In the genomic region with DNA sequence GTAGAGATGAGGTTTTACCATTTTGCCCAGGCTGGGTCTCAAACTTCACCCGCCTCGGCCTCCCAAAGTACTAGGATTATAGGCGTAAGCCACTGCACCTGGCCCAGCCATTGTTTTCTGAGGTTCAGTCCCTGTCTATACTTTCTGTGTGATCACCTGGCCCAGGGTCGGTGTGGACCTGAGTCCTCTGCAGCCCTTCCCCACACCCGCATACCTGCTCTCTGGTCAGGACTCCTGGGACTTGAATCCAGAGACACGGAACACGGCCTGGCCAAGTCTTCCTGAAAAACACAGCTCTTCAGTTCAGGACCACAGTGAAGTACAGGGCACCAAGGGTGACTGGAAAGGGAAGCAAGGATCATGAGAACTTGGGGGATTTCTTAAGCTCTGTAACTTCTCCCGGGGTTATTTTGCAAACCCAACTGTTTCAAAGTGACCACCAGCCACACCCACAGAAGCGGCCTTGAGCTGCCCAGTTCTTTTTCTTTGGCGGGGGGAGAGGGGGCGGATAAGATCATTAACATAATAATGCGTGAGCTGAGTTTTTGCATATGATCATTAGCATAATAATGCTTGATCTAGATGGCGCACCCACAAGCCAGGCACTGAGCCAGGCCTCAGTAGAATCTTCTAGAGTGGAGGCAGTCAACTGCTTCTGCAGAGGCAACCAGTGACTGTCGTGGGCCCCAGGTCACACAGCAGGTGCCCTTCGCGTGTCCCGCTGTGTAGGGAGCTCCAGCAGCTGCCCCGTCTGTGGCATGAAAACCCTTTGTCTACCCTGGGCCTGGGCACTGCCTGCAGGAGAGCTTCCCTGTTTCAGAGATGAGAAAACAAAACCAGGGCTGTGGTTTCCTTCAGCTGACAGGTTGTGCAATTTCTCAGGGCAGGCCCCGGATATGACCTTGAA, we compare ENCODE assay signal across 8 cellular contexts. TPM values are rescaled to one million over a fixed set of nuclear protein-coding genes. Genes with fewer than 3 reads are reported as not detected.
DNase-seq lines count a peak whose midpoint lies in the region; ATAC-seq and TF ChIP-seq lines count a peak whose summit lies in the region.

No MANE protein-coding gene starts in this region.

- H3K27ac ChIP-seq in CD4-positive, alpha-beta memory T cell (ENCODE audit: low read depth, low read length): peak overlapping the region; percentile 78
- peak overlapping the region; percentile 81 for H3K27ac ChIP-seq in naive thymus-derived CD4-positive, alpha-beta T cell (ENCODE audit: low read depth, low read length)
- H3K27ac ChIP-seq in transverse colon: peak overlapping the region; percentile 91 to 97 (median 96)

- peaks cover 0 to 3% (median 0%) of the 10 kb centered on the region in 8 donors for H3K9me3 Mint-ChIP-seq in CD4-positive, alpha-beta memory T cell
- H3K9me3 Mint-ChIP-seq in activated CD4-positive, alpha-beta T cell treated with anti-CD3 and anti-CD28 coated beads for 36 hours (ENCODE audit: low read depth): no peaks in the 10 kb centered on the region
- no peaks in the 10 kb centered on the region for H3K9me3 Mint-ChIP-seq in effector memory CD8-positive, alpha-beta T cell
- H3K9me3 Mint-ChIP-seq in naive thymus-derived CD4-positive, alpha-beta T cell: no peaks in the 10 kb centered on the region

- no peaks in the 10 kb centered on the region for H3K27me3 ChIP-seq in CD4-positive, alpha-beta memory T cell (ENCODE audit: insufficient read depth, low read length)
- no peaks in the 10 kb centered on the region for H3K27me3 ChIP-seq in naive thymus-derived CD4-positive, alpha-beta T cell (ENCODE audit: control insufficient read depth in 2 of 2, insufficient read depth in 2 of 2, low read length in 2 of 2)
- H3K27me3 ChIP-seq in transverse colon: no peaks in the 10 kb centered on the region

- CTCF ChIA-PET in CD4-positive, alpha-beta memory T cell (lab: Charles Lee; ENCODE audit: partially characterized antibody): interaction anchor here (0.7 to 2.1 kb wide), 8 partner anchors 13 to 130 kb away, joined by 3 to 15 read pairs (median 4); no protein-coding TSS in a partner anchor
- CTCF ChIA-PET in activated CD4-positive, alpha-beta T cell treated with anti-CD3 and anti-CD28 coated beads for 36 hours (lab: Charles Lee): interaction anchor here (0.6 to 2.3 kb wide), 6 partner anchors 9 to 128 kb away, joined by 3 to 13 read pairs (median 4); no protein-coding TSS in a partner anchor
- CTCF ChIA-PET in naive thymus-derived CD4-positive, alpha-beta T cell (lab: Charles Lee): interaction anchor here (0.6 to 2.4 kb wide), 6 partner anchors 14 to 129 kb away, joined by 3 to 8 read pairs (median 4); no protein-coding TSS in a partner anchor

- ATAC-seq in GM19372 (IDR thresholded peaks at IDR 0.05; ENCODE audit: low read depth, unreplicated experiment) (peak; percentile 27), HG03442 (IDR thresholded peaks at IDR 0.05; ENCODE audit: unreplicated experiment) (no peak)
- ATAC-seq in activated CD4-positive, alpha-beta T cell treated with anti-CD3 and anti-CD28 coated beads for 36 hours: peak; percentile 57
- ATAC-seq in effector memory CD8-positive, alpha-beta T cell (replicated peaks): peak; percentile 61
- peak; percentile 61 for ATAC-seq in naive thymus-derived CD4-positive, alpha-beta T cell

- H3K27me3 Mint-ChIP-seq in CD4-positive, alpha-beta memory T cell: no peaks in the 10 kb centered on the region
- H3K27me3 Mint-ChIP-seq in activated CD4-positive, alpha-beta T cell treated with anti-CD3 and anti-CD28 coated beads for 36 hours: no peaks in the 10 kb centered on the region
- H3K27me3 Mint-ChIP-seq in effector memory CD8-positive, alpha-beta T cell: no peaks in the 10 kb centered on the region
- no peaks in the 10 kb centered on the region for H3K27me3 Mint-ChIP-seq in naive thymus-derived CD4-positive, alpha-beta T cell

- WGBS in transverse colon (ENCODE audit: low coverage in 1 of 2), 2 donors: 46 to 68% methylated on average over 4 to 19 of the region's 19 CpGs

- peak; percentile 46 for TF ChIP-seq POLR2A in transverse colon (IDR thresholded peaks at IDR 0.05)

- peak overlapping the region; percentile 93 to 98 (median 95) for H3K27ac Mint-ChIP-seq in CD4-positive, alpha-beta memory T cell
- H3K27ac Mint-ChIP-seq in activated CD4-positive, alpha-beta T cell treated with anti-CD3 and anti-CD28 coated beads for 36 hours: peak overlapping the region; percentile 86
- peak overlapping the region; percentile 95 to 96 for H3K27ac Mint-ChIP-seq in effector memory CD8-positive, alpha-beta T cell
- H3K27ac Mint-ChIP-seq in naive thymus-derived CD4-positive, alpha-beta T cell: peak overlapping the region; percentile 89 to 97 (median 95)

- DNase-seq in CD4-positive, alpha-beta memory T cell: peak; percentile 61 to 81 (median 70)
- peak; percentile 75 for DNase-seq in Jurkat, Clone E6-1 (ENCODE audit: low read depth, low spot score)
- peak; percentile 78 for DNase-seq in activated CD4-positive, alpha-beta T cell treated with anti-CD3 and anti-CD28 coated beads for 36 hours
- peak; percentile 49 to 61 (median 50) for DNase-seq in effector memory CD8-positive, alpha-beta T cell
- peak; percentile 33 to 67 (median 65) for DNase-seq in naive thymus-derived CD4-positive, alpha-beta T cell
- peak; percentile 83 for DNase-seq in transverse colon

- peaks cover under 1% of the 10 kb centered on the region for H3K36me3 ChIP-seq in CD4-positive, alpha-beta memory T cell (ENCODE audit: insufficient read depth, low read length)
- peaks cover 0 to 4% (median 0%) of the 10 kb centered on the region in 3 experiments for H3K36me3 ChIP-seq in naive thymus-derived CD4-positive, alpha-beta T cell (ENCODE audit: control insufficient read depth in 2 of 3, insufficient read depth in 3 of 3, low read length in 3 of 3)
- H3K36me3 ChIP-seq in transverse colon: no peaks in the 10 kb centered on the region

- peaks cover 49 to 73% (median 62%) of the 10 kb centered on the region in 4 donors for H3K4me1 Mint-ChIP-seq in CD4-positive, alpha-beta memory T cell
- H3K4me1 Mint-ChIP-seq in activated CD4-positive, alpha-beta T cell treated with anti-CD3 and anti-CD28 coated beads for 36 hours: peaks cover 61% of the 10 kb centered on the region
- peaks cover 56 to 58% of the 10 kb centered on the region in 2 donors for H3K4me1 Mint-ChIP-seq in effector memory CD8-positive, alpha-beta T cell (ENCODE audit: low read depth in 2 of 2)
- peaks cover 52 to 68% (median 63%) of the 10 kb centered on the region in 7 donors for H3K4me1 Mint-ChIP-seq in naive thymus-derived CD4-positive, alpha-beta T cell

- H3K4me3 ChIP-seq in CD4-positive, alpha-beta memory T cell (ENCODE audit: low read length in 2 of 2): peak overlapping the region; percentile 5 to 40
- peak overlapping the region; percentile 63 for H3K4me3 ChIP-seq in Jurkat, Clone E6-1 (ENCODE audit: low read length)
- peak overlapping the region; percentile 74 for H3K4me3 ChIP-seq in naive thymus-derived CD4-positive, alpha-beta T cell (ENCODE audit: low read length)
- H3K4me3 ChIP-seq in transverse colon: peak overlapping the region in 2 of 4 donors; percentile 67 to 97

- TF ChIP-seq EP300 in transverse colon (IDR thresholded peaks at IDR 0.05; ENCODE audit: low read depth): no peak

- TF ChIP-seq CTCF in transverse colon (IDR thresholded peaks at IDR 0.05): no peak

- peak overlapping the region; percentile 86 to 96 (median 88) for H3K4me3 Mint-ChIP-seq in CD4-positive, alpha-beta memory T cell
- peak overlapping the region; percentile 61 for H3K4me3 Mint-ChIP-seq in activated CD4-positive, alpha-beta T cell treated with anti-CD3 and anti-CD28 coated beads for 36 hours
- H3K4me3 Mint-ChIP-seq in effector memory CD8-positive, alpha-beta T cell: peak overlapping the region; percentile 82 to 83
- peak overlapping the region; percentile 84 to 92 (median 88) for H3K4me3 Mint-ChIP-seq in naive thymus-derived CD4-positive, alpha-beta T cell

- intact Hi-C loops in CD4-positive, alpha-beta memory T cell (cut with micrococcal nuclease): loop anchor here (1.0 to 2.0 kb wide), 2 partner anchors 55 to 129 kb away; a partner anchor contains a TSS
- intact Hi-C loops in activated CD4-positive, alpha-beta T cell treated with anti-CD3 and anti-CD28 coated beads for 36 hours (cut with DNase I, micrococcal nuclease): loop anchor here in 1 of 2 experiments (2.0 to 5.0 kb wide), 3 partner anchors 42 to 127 kb away; no protein-coding TSS in a partner anchor
- intact Hi-C loops in naive thymus-derived CD4-positive, alpha-beta T cell (cut with micrococcal nuclease): loop anchor here (1.0 to 5.0 kb wide), 7 partner anchors 17 to 747 kb away; a partner anchor contains a TSS
- intact Hi-C loops in transverse colon (cut with DNase I; ENCODE audit: low total_unique reads): loop anchor here (5.0 kb wide), 1 partner anchor 127 kb away; no protein-coding TSS in a partner anchor

- in situ Hi-C loops in transverse colon (cut with MboI; ENCODE audit: low pct_ligation_motif_present in 1 of 4, low pct_unique_long_range_greater_than_20kb in 1 of 4, low sequenced_read_pairs in 3 of 4): loop anchor here in 2 of 4 donors (10.0 kb wide), 1 partner anchor 125 kb away; no protein-coding TSS in a partner anchor

- no peaks in the 10 kb centered on the region for H3K9me3 ChIP-seq in CD4-positive, alpha-beta memory T cell (ENCODE audit: control insufficient read depth in 1 of 2, low read length in 2 of 2)
- no peaks in the 10 kb centered on the region for H3K9me3 ChIP-seq in naive thymus-derived CD4-positive, alpha-beta T cell (ENCODE audit: control insufficient read depth in 2 of 3, low read length in 3 of 3)
- no peaks in the 10 kb centered on the region for H3K9me3 ChIP-seq in transverse colon

- H3K4me1 ChIP-seq in CD4-positive, alpha-beta memory T cell (ENCODE audit: insufficient read depth, low read length): peaks cover 76% of the 10 kb centered on the region
- peaks cover 52 to 65% of the 10 kb centered on the region in 2 donors for H3K4me1 ChIP-seq in naive thymus-derived CD4-positive, alpha-beta T cell (ENCODE audit: control insufficient read depth in 2 of 2, insufficient read depth in 2 of 2, low read length in 2 of 2)
- H3K4me1 ChIP-seq in transverse colon: peaks cover 62 to 82% (median 80%) of the 10 kb centered on the region in 4 donors

- peaks cover 4 to 14% of the 10 kb centered on the region in 2 donors for H3K36me3 Mint-ChIP-seq in CD4-positive, alpha-beta memory T cell
- peaks cover 6% of the 10 kb centered on the region for H3K36me3 Mint-ChIP-seq in activated CD4-positive, alpha-beta T cell treated with anti-CD3 and anti-CD28 coated beads for 36 hours (ENCODE audit: low read depth)
- peaks cover 47% of the 10 kb centered on the region for H3K36me3 Mint-ChIP-seq in effector memory CD8-positive, alpha-beta T cell (ENCODE audit: insufficient read depth)
- peaks cover 0 to 8% (median 0%) of the 10 kb centered on the region in 5 donors for H3K36me3 Mint-ChIP-seq in naive thymus-derived CD4-positive, alpha-beta T cell

- POLR2A ChIA-PET in CD4-positive, alpha-beta memory T cell (lab: Charles Lee; ENCODE audit: partially characterized antibody): interaction anchor here (0.6 to 2.0 kb wide), 29 partner anchors 9 to 405 kb away, joined by 3 to 22 read pairs (median 4); a partner anchor contains a TSS
- POLR2A ChIA-PET in activated CD4-positive, alpha-beta T cell treated with anti-CD3 and anti-CD28 coated beads for 36 hours (lab: Charles Lee): interaction anchor here (0.7 to 1.0 kb wide), 2 partner anchors 112 to 375 kb away, joined by 3 read pairs; no protein-coding TSS in a partner anchor
- POLR2A ChIA-PET in naive thymus-derived CD4-positive, alpha-beta T cell (lab: Charles Lee): interaction anchor here (0.7 to 2.2 kb wide), 14 partner anchors 9 to 663 kb away, joined by 3 to 10 read pairs (median 4); a partner anchor contains a TSS

RNA-seq across cellular contexts. Expression of a gene that starts 1.7 kb away (rescaled TPM):
- 10 to 100 TPM; 48.9 to 56.0 TPM for total RNA-seq in CD4-positive, alpha-beta memory T cell
- 10 to 100 TPM; 21.0 to 28.1 TPM for polyA plus RNA-seq in CD4-positive, alpha-beta memory T cell
- polyA plus RNA-seq in Jurkat, Clone E6-1 (2012; ENCODE audit: insufficient read depth, insufficient read length): 59.7 TPM
- total RNA-seq in activated CD4-positive, alpha-beta T cell treated with anti-CD3 and anti-CD28 coated beads for 36 hours: 10 to 100 TPM; 53.1 to 56.2 TPM
- total RNA-seq in naive thymus-derived CD4-positive, alpha-beta T cell: 100 to 1,000 TPM in 1 of 5 experiments, 10 to 100 TPM in 4; 45.2 to 115 (median 50.3) TPM
- polyA plus RNA-seq in naive thymus-derived CD4-positive, alpha-beta T cell: 10 to 100 TPM; 14.7 to 24.0 TPM
- 100 to 1,000 TPM; 129 to 191 (median 152) TPM for total RNA-seq in transverse colon

RNA-seq across cellular contexts. Expression of a gene that starts 55.8 kb away (rescaled TPM):
- 100 to 1,000 TPM; 148 to 162 TPM for total RNA-seq in CD4-positive, alpha-beta memory T cell
- polyA plus RNA-seq in CD4-positive, alpha-beta memory T cell: 10 to 100 TPM in 1 of 2 donors, 1 to 10 TPM in 1; 7.2 to 24.0 TPM
- polyA plus RNA-seq in Jurkat, Clone E6-1 (2012; ENCODE audit: insufficient read depth, insufficient read length): 42.4 TPM
- 10 to 100 TPM; 44.3 to 50.5 TPM for total RNA-seq in activated CD4-positive, alpha-beta T cell treated with anti-CD3 and anti-CD28 coated beads for 36 hours
- 100 to 1,000 TPM in 4 of 5 experiments, 10 to 100 TPM in 1; 91.5 to 218 (median 157) TPM for total RNA-seq in naive thymus-derived CD4-positive, alpha-beta T cell
- 10 to 100 TPM in 1 of 2 donors, 1 to 10 TPM in 1; 9.8 to 17.2 TPM for polyA plus RNA-seq in naive thymus-derived CD4-positive, alpha-beta T cell
- 100 to 1,000 TPM in 2 of 4 donors, 10 to 100 TPM in 2; 52.9 to 250 (median 161) TPM for total RNA-seq in transverse colon
